ENCODE assay signal across 8 cellular contexts in genomic region chr11:48109046-48109666, GRCh38.
A peak's percentile ranks its signal among the peaks of the same experiment; 100 is the strongest.
DNase-seq lines count a peak whose midpoint lies in the region; ATAC-seq and TF ChIP-seq lines count a peak whose summit lies in the region.

No MANE protein-coding gene starts in this region.

- H3K36me3 Mint-ChIP-seq in central memory CD8-positive, alpha-beta T cell (ENCODE audit: insufficient read depth): peaks cover 11% of the 10 kb centered on the region

- no peak overlapping the region for H3K18ac ChIP-seq in IMR-90 (ENCODE audit: low read depth, low read length)

- peak overlapping the region; percentile 53 for H3K27ac Mint-ChIP-seq in central memory CD8-positive, alpha-beta T cell (ENCODE audit: low read depth)

- 100% methylated on average over 1 of the region's 5 CpGs; no CpG with 5 or more reads in 1 of the 2 experiments for WGBS in IMR-90 (ENCODE audit: extremely low coverage in 2 of 2, insufficient read length in 1 of 2), 2 experiments
- 83% methylated on average over 5 of the region's 5 CpGs for WGBS in liver
- 70 to 88% methylated on average over 5 of the region's 5 CpGs for WGBS in transverse colon (ENCODE audit: low coverage in 1 of 2), 2 donors

- POLR2A ChIA-PET in IMR-90 (lab: Charles Lee; ENCODE audit: unreplicated experiment): no interaction called here
- POLR2A ChIA-PET in OCI-LY7 (lab: Charles Lee): interaction anchor here (0.6 to 3.6 kb wide), 14 partner anchors 27 to 828 kb away, joined by 3 to 24 read pairs (median 6); no protein-coding TSS in a partner anchor

- peak overlapping the region; percentile 24 for H2BK120ac ChIP-seq in IMR-90 (ENCODE audit: low read depth, low read length)

- H2BK20ac ChIP-seq in IMR-90 (ENCODE audit: low read depth, low read length): 0 out of 2 replicates have a peak overlapping the region, but pooled peaks have one; percentile 43

- no peak overlapping the region for H3K56ac ChIP-seq in IMR-90 (ENCODE audit: extremely low read depth, insufficient read depth, low read length)

- H3K9me1 ChIP-seq in IMR-90 (ENCODE audit: insufficient read depth, low read length): peaks cover 10% of the 10 kb centered on the region; the same call in 1 of the 2 replicates

- TF ChIP-seq CTCF in IMR-90 (conservative IDR thresholded peaks at IDR 0.05; ENCODE audit: low read depth, low read length) (peak; percentile 57), OCI-LY7 (conservative IDR thresholded peaks at IDR 0.05; ENCODE audit: low read length) (no peak; the same call in none of the 2 replicates), liver (IDR thresholded peaks at IDR 0.05; ENCODE audit: low read depth, low read length, missing input control) (peak; percentile 49), transverse colon (IDR thresholded peaks at IDR 0.05) (peak in 3 of 5 experiments; percentile 13 to 35 (median 23))

- peaks cover 38% of the 10 kb centered on the region for H3K4me1 Mint-ChIP-seq in central memory CD8-positive, alpha-beta T cell

- in situ Hi-C loops in IMR-90 (cut with MboI; ENCODE audit: low sequenced_read_pairs) (loop anchor here (10.0 kb wide), 1 partner anchor 254 kb away; no protein-coding TSS in a partner anchor), transverse colon (cut with MboI; ENCODE audit: low pct_ligation_motif_present in 1 of 4, low pct_unique_long_range_greater_than_20kb in 1 of 4, low sequenced_read_pairs in 3 of 4) (loop anchor here in 2 of 4 donors (10.0 kb wide), 1 partner anchor 164 kb away; no protein-coding TSS in a partner anchor)

- H4K20me1 ChIP-seq in IMR-90 (ENCODE audit: insufficient read depth, low read length): peaks cover 3% of the 10 kb centered on the region; the same call in 1 of the 2 replicates
- H4K20me1 ChIP-seq in OCI-LY7 (ENCODE audit: insufficient read depth, low read length): peaks cover 4% of the 10 kb centered on the region; the same call in 1 of the 2 replicates

- peaks cover 19 to 58% of the 10 kb centered on the region in 2 experiments for H3K79me1 ChIP-seq in IMR-90 (ENCODE audit: low read depth in 1 of 2, low read length in 2 of 2)

- H3K4me1 ChIP-seq in IMR-90 (ENCODE audit: control insufficient read depth, insufficient read depth, low read length) (peaks cover 9% of the 10 kb centered on the region), OCI-LY7 (ENCODE audit: insufficient read depth, low read length, poor library complexity, severe bottlenecking) (peaks cover 70% of the 10 kb centered on the region), liver (ENCODE audit: control insufficient read depth in 4 of 4, insufficient read depth in 4 of 4, low read length in 3 of 4) (peaks cover 1 to 53% (median 44%) of the 10 kb centered on the region in 4 donors), transverse colon (peaks cover 13 to 42% (median 24%) of the 10 kb centered on the region in 4 donors)

- H2AK9ac ChIP-seq in IMR-90 (replicated peaks; ENCODE audit: low read depth, low read length, poor library complexity): no peak overlapping the region

- peak overlapping the region; percentile 25; the same call in 1 of the 2 replicates for H3K27ac ChIP-seq in IMR-90 (ENCODE audit: insufficient read depth, low read length)
- peak overlapping the region; percentile 76 for H3K27ac ChIP-seq in OCI-LY7 (ENCODE audit: low read depth, low read length, poor library complexity, severe bottlenecking)
- peak overlapping the region; percentile 78 to 89 for H3K27ac ChIP-seq in liver (ENCODE audit: low read depth in 1 of 2, low read length in 2 of 2)
- peak overlapping the region; percentile 49 to 76 (median 60) for H3K27ac ChIP-seq in transverse colon

- peak overlapping the region; percentile 57 for H3K4ac ChIP-seq in IMR-90 (ENCODE audit: low read depth, low read length)

- intact Hi-C loops in IMR-90 (cut with micrococcal nuclease): loop anchor here (1.0 to 5.0 kb wide), 3 partner anchors 107 to 342 kb away; partner anchors contain the start of gene FNBP4
- intact Hi-C loops in OCI-LY7 (cut with micrococcal nuclease; ENCODE audit: unreplicated experiment): loop anchor here (1.0 to 5.0 kb wide), 4 partner anchors 66 to 175 kb away; partner anchors contain the start of gene PTPRJ
- intact Hi-C loops in transverse colon (cut with DNase I; ENCODE audit: low total_unique reads): loop anchor here (5.0 kb wide), 1 partner anchor 172 kb away; no protein-coding TSS in a partner anchor

- BruUV-seq in IMR-90 (replicated peaks; lab: Mats Ljungman, UMichigan) (no TSS peak), OCI-LY7 (replicated peaks; lab: Mats Ljungman, UMichigan) (no TSS peak)

- peak overlapping the region; percentile 69 for H3K4me3 Mint-ChIP-seq in central memory CD8-positive, alpha-beta T cell

- H3K9me3 ChIP-seq in IMR-90 (ENCODE audit: control insufficient read depth, insufficient read depth, low read length): no peaks in the 10 kb centered on the region; the same call in 1 of the 2 replicates
- peaks cover 9% of the 10 kb centered on the region; the same call in 1 of the 2 replicates for H3K9me3 ChIP-seq in OCI-LY7 (ENCODE audit: low read length)
- no peaks in the 10 kb centered on the region for H3K9me3 ChIP-seq in liver (ENCODE audit: control insufficient read depth in 4 of 4, low read length in 3 of 4)
- no peaks in the 10 kb centered on the region for H3K9me3 ChIP-seq in transverse colon

- H2AFZ ChIP-seq in IMR-90 (replicated peaks; ENCODE audit: low read length, poor library complexity) (peak overlapping the region; percentile 1), OCI-LY7 (ENCODE audit: low read length) (no peak overlapping the region; the same call in 1 of the 2 replicates)

- ATAC-seq in IMR-90 (ENCODE audit: low read depth) (peak; percentile 62), GM19023 (IDR thresholded peaks at IDR 0.05; ENCODE audit: unreplicated experiment) (no peak)
- peak; percentile 63 for ATAC-seq in central memory CD8-positive, alpha-beta T cell (replicated peaks; ENCODE audit: extremely low read depth, poor library complexity, severe bottlenecking)

- H2AK5ac ChIP-seq in IMR-90 (ENCODE audit: low read depth, low read length): peak overlapping the region; percentile 74

- TF ChIP-seq EP300 in transverse colon (IDR thresholded peaks at IDR 0.05; ENCODE audit: low read depth): no peak

- H3K27me3 ChIP-seq in IMR-90 (ENCODE audit: control insufficient read depth, insufficient read depth, low read length): no peaks in the 10 kb centered on the region
- H3K27me3 ChIP-seq in liver (ENCODE audit: control insufficient read depth in 4 of 4, insufficient read depth in 4 of 4, low read length in 3 of 4): no peaks in the 10 kb centered on the region
- H3K27me3 ChIP-seq in transverse colon: no peaks in the 10 kb centered on the region

- H3K14ac ChIP-seq in IMR-90 (replicated peaks; ENCODE audit: low read depth, low read length): peak overlapping the region; percentile 34; the same call in 1 of the 2 replicates

- peak overlapping the region; percentile 12 for H2BK5ac ChIP-seq in IMR-90 (ENCODE audit: low read depth, low read length, poor library complexity, severe bottlenecking)

- peak; percentile 81 for DNase-seq in DMS79 treated with DMSO at 0.1 percent for 48 hours (lab: John Stamatoyannopoulos, UW)
- DNase-seq in IMR-90: peak; percentile 63
- DNase-seq in OCI-LY7 (ENCODE audit: low spot score): peak; percentile 82
- no peak for DNase-seq in central memory CD8-positive, alpha-beta T cell (ENCODE audit: low spot score in 2 of 2)
- DNase-seq in transverse colon: no peak
- no peak for DNase-seq in HK-2 (ENCODE audit: unreplicated experiment)

- H3K9ac ChIP-seq in IMR-90 (ENCODE audit: low read depth, low read length) (no peak overlapping the region), liver (ENCODE audit: low read depth in 1 of 2, low read length in 2 of 2) (peak overlapping the region in 1 of 2 donors; percentile 86)

- no peaks in the 10 kb centered on the region for H3K9me2 ChIP-seq in OCI-LY7 (ENCODE audit: insufficient read depth, low read length)

- TF ChIP-seq POLR2A in IMR-90 (IDR thresholded peaks at IDR 0.05; ENCODE audit: low read depth, low read length) (no peak), transverse colon (IDR thresholded peaks at IDR 0.05) (no peak)

- H3K4me2 ChIP-seq in IMR-90 (ENCODE audit: low read depth, low read length): no peak overlapping the region
- peak overlapping the region; percentile 91 for H3K4me2 ChIP-seq in OCI-LY7 (ENCODE audit: low read length)

- H3K4me3 ChIP-seq in IMR-90 (ENCODE audit: insufficient read depth, low read depth, low read length) (no peak overlapping the region), OCI-LY7 (ENCODE audit: low read depth, low read length, poor library complexity, severe bottlenecking) (peak overlapping the region; percentile 61), liver (ENCODE audit: low read depth in 1 of 3, low read length in 3 of 3) (peak overlapping the region in 2 of 3 donors; percentile 40 to 66), transverse colon (peak overlapping the region in 3 of 4 donors; percentile 16 to 31 (median 21))

- dilution Hi-C loops in IMR-90 (cut with HindIII; ENCODE audit: low sequenced_read_pairs, unreplicated experiment): no loop called here

- H2BK15ac ChIP-seq in IMR-90 (ENCODE audit: low read depth, low read length): 0 out of 3 replicates have a peak overlapping the region, but pooled peaks have one; percentile 78

- peak overlapping the region in 1 of 2 experiments; percentile 34; a peak in 1 of 4 replicates for H4K8ac ChIP-seq in IMR-90 (ENCODE audit: low read depth in 2 of 2, low read length in 2 of 2)

- no peaks in the 10 kb centered on the region for H3K27me3 Mint-ChIP-seq in central memory CD8-positive, alpha-beta T cell

- no peaks in the 10 kb centered on the region for H3K36me3 ChIP-seq in IMR-90 (ENCODE audit: control insufficient read depth, insufficient read depth, low read length)
- H3K36me3 ChIP-seq in OCI-LY7 (ENCODE audit: insufficient read depth, low read length): peaks cover 32% of the 10 kb centered on the region
- peaks cover 0 to 2% (median 0%) of the 10 kb centered on the region in 4 donors for H3K36me3 ChIP-seq in liver (ENCODE audit: control insufficient read depth in 4 of 4, insufficient read depth in 3 of 4, low read depth in 1 of 4, low read length in 3 of 4)
- H3K36me3 ChIP-seq in transverse colon: no peaks in the 10 kb centered on the region

- CTCF ChIA-PET in IMR-90 (lab: Yijun Ruan, JAX): interaction anchor here (0.8 to 4.5 kb wide), 7 partner anchors 11 to 176 kb away, joined by 3 to 52 read pairs (median 4); no protein-coding TSS in a partner anchor
- CTCF ChIA-PET in OCI-LY7 (lab: Charles Lee; ENCODE audit: unreplicated experiment): interaction anchor here (0.7 to 3.1 kb wide), 6 partner anchors 9 to 177 kb away, joined by 3 to 35 read pairs (median 4); no protein-coding TSS in a partner anchor

- peak overlapping the region; percentile 64; the same call in 1 of the 2 replicates for H4K5ac ChIP-seq in IMR-90 (ENCODE audit: low read depth, low read length)

- TF ChIP-seq RAD21 in IMR-90 (IDR thresholded peaks at IDR 0.05; ENCODE audit: low read length): peak; percentile 60
- peak; percentile 60 to 77 for TF ChIP-seq RAD21 in liver (IDR thresholded peaks at IDR 0.05)

- H3K23ac ChIP-seq in IMR-90 (ENCODE audit: low read depth, low read length): no peak overlapping the region

- H3K79me2 ChIP-seq in OCI-LY7 (ENCODE audit: insufficient read depth, low read depth, low read length): peaks cover 12% of the 10 kb centered on the region; the same call in 1 of the 2 replicates

- no peaks in the 10 kb centered on the region for H3K9me3 Mint-ChIP-seq in central memory CD8-positive, alpha-beta T cell

- H4K91ac ChIP-seq in IMR-90 (ENCODE audit: insufficient read depth, low read depth, low read length): no peak overlapping the region

TF ChIP-seq in liver, 16 proteins besides CTCF, POLR2A, EP300 and RAD21 (continues in another document):
- no peak for TF ChIP-seq FOXA1 (IDR thresholded peaks at IDR 0.05)

Comparison
In these comparisons a context has a peak if more than half of its experiments do, and no peak if none do; other contexts are left out.
1. DNase-seq: peak in DMS79 treated with DMSO at 0.1 percent for 48 hours (single experiment), IMR-90 (single experiment) and OCI-LY7 (single experiment); none in central memory CD8-positive, alpha-beta T cell (0 of 2), transverse colon (single experiment) and HK-2 (single experiment).
2. H3K27ac ChIP-seq: peak in every context shown above with its lines; median percentile 84 in liver; 76 in OCI-LY7; 60 in transverse colon; 25 in IMR-90.